11 cellular contexts compared by ENCODE assay signal in the genomic region with DNA sequence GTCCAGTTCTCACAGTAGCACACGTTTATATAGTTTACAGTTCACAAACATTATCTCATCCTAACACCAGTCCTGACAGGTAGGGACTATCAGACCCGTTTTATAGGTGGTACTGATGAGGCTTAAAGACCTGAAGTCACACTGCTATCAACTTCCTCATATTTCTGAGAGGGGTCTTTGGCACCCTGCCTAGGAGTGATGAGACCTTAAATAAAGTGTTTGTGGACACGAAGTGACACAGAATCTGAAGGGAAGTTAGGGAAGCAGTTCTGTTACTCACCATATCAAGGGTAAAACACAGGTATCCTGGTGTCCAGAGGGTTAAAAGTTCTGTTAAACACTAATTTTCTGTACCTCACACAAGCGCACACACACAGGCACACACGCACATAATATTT. TPM values are rescaled to one million over a fixed set of nuclear protein-coding genes. Genes with fewer than 3 reads are reported as not detected.
DNase-seq lines count a peak whose midpoint lies in the region; ATAC-seq, FAIRE-seq and TF ChIP-seq lines count a peak whose summit lies in the region.
"Had no signal": no experiment of that assay in that cellular context is flagged by ENCODE, and none has a peak within 500 bp of the region (broad histone marks: within the 10 kb centered on the region; RNA-seq: fewer than 3 reads in every experiment).

No MANE protein-coding gene starts in this region.

- H3K9me3 Mint-ChIP-seq in CD14-positive monocyte (peaks cover 0 to 20% (median 8%) of the 10 kb centered on the region in 7 donors), endothelial cell (ENCODE audit: unreplicated experiment) (no peaks in the 10 kb centered on the region), natural killer cell (no peaks in the 10 kb centered on the region)

- no peak for ATAC-seq in natural killer cell

- H3K4me3 Mint-ChIP-seq in CD14-positive monocyte (peak overlapping the region; percentile 56 to 97), endothelial cell (ENCODE audit: unreplicated experiment) (peak overlapping the region; percentile 27), natural killer cell (peak overlapping the region; percentile 10)

- TF ChIP-seq POLR2A in NB4 (IDR thresholded peaks at IDR 0.05; ENCODE audit: extremely low read depth, insufficient read length) = no peak

- no peak for TF ChIP-seq CTCF in CD14-positive monocyte (IDR thresholded peaks at IDR 0.05)
- TF ChIP-seq CTCF in NB4 (IDR thresholded peaks at IDR 0.05; ENCODE audit: low read depth, low read length) = no peak
- no peak for TF ChIP-seq CTCF in endothelial cell (IDR thresholded peaks at IDR 0.05; ENCODE audit: unreplicated experiment)
- TF ChIP-seq CTCF in natural killer cell (IDR thresholded peaks at IDR 0.05) = no peak

- H3K4me3 ChIP-seq in NB4 (ENCODE audit: low read depth, low read length) = no peak overlapping the region

- intact Hi-C loops in CD14-positive monocyte (cut with micrococcal nuclease) (no loop called here), natural killer cell (cut with micrococcal nuclease) (no loop called here)

- DNase-seq in CD14-positive monocyte (ENCODE audit: low spot score) (no peak), NB4 (ENCODE audit: low read depth) (peak; percentile 13), endothelial cell (ENCODE audit: low spot score) (no peak), natural killer cell (no peak), NCI-H1105 treated with DMSO at 0.1 percent for 48 hours (lab: John Stamatoyannopoulos, UW) (no peak), NCI-H2171 (lab: John Stamatoyannopoulos, UW) (no peak), HCEC 1CT (no peak), RCC 7860 (ENCODE audit: low spot score) (no peak)
- DNase-seq: erythroblast, NCI-H1092, SHP77 treated with DMSO at 0.1 percent for 48 hours had no signal

- H3K27ac Mint-ChIP-seq in CD14-positive monocyte (peak overlapping the region in 1 of 7 donors; percentile 51), endothelial cell (ENCODE audit: unreplicated experiment) (no peak overlapping the region), natural killer cell (no peak overlapping the region)

- H3K27me3 Mint-ChIP-seq in CD14-positive monocyte (ENCODE audit: low read depth in 3 of 3) = peaks cover 32 to 64% (median 57%) of the 10 kb centered on the region in 3 donors
- H3K27me3 Mint-ChIP-seq in endothelial cell (ENCODE audit: unreplicated experiment) = peaks cover 16% of the 10 kb centered on the region
- peaks cover 49 to 57% of the 10 kb centered on the region in 2 donors for H3K27me3 Mint-ChIP-seq in natural killer cell (ENCODE audit: low read depth in 2 of 2)

- no peak for FAIRE-seq in RCC 7860 (lab: Jason Lieb, UNC)

- H3K4me1 Mint-ChIP-seq in CD14-positive monocyte = peaks cover 26% of the 10 kb centered on the region
- peaks cover 8% of the 10 kb centered on the region for H3K4me1 Mint-ChIP-seq in endothelial cell (ENCODE audit: unreplicated experiment)
- peaks cover 6 to 16% of the 10 kb centered on the region in 2 donors for H3K4me1 Mint-ChIP-seq in natural killer cell

- H3K36me3 Mint-ChIP-seq in CD14-positive monocyte (peaks cover 9 to 17% of the 10 kb centered on the region in 2 donors), endothelial cell (ENCODE audit: low read depth, unreplicated experiment) (no peaks in the 10 kb centered on the region), natural killer cell (no peaks in the 10 kb centered on the region)

RNA-seq across cellular contexts. Expression of a gene that starts 0.6 kb away (rescaled TPM):
- not detected for polyA plus RNA-seq in CD14-positive monocyte
- total RNA-seq in endothelial cell (ENCODE audit: unreplicated experiment) (0.10 TPM), natural killer cell (under 1 TPM in 1 of 3 donors, not detected in 2; 0.21 TPM)

RNA-seq across cellular contexts. Expression of a gene that starts 31.1 kb away (rescaled TPM):
- 10 to 100 TPM; 15.3 to 24.5 TPM for polyA plus RNA-seq in CD14-positive monocyte
- total RNA-seq in endothelial cell (ENCODE audit: unreplicated experiment) (7.6 TPM), natural killer cell (10 to 100 TPM; 27.2 to 41.1 (median 31.2) TPM)

Comparison
In these comparisons a context has a peak if more than half of its experiments do, and no peak if none do; other contexts are left out.
1. H3K4me3 Mint-ChIP-seq: peak in every context shown above with its lines; median percentile 76 in CD14-positive monocyte; 27 in endothelial cell; 10 in natural killer cell.